Comparison of ENCODE assay signal across 8 cellular contexts in genomic region chr3:46978985-46979944, GRCh38. TPM values are rescaled to one million over a fixed set of nuclear protein-coding genes. Genes with fewer than 3 reads are reported as not detected.
A peak's percentile ranks its signal among the peaks of the same experiment; 100 is the strongest.
DNase-seq lines count a peak whose midpoint lies in the region; ATAC-seq and TF ChIP-seq lines count a peak whose summit lies in the region.

TSS of gene NBEAL2 (plus strand) at chr3:46979666. CDS start at chr3:46979862, 196 bp downstream.

- H3K79me2 ChIP-seq in PC-9 (ENCODE audit: low read depth), result peaks cover 36% of the 10 kb centered on the region

- WGBS in esophagus, 2 donors, result 0 to 1% methylated on average over 48 to 73 of the region's 73 CpGs

- peak within 1 kb of the TSS; percentile 95 for H2AFZ ChIP-seq in PC-9

- POLR2A ChIA-PET in PC-9 (lab: Charles Lee; ENCODE audit: unreplicated experiment), result interaction anchor here (0.5 to 0.8 kb wide), 5 partner anchors 32 to 315 kb away, joined by 3 to 7 read pairs (median 6); no protein-coding TSS in a partner anchor

- H3K27me3 ChIP-seq in PC-9 (ENCODE audit: insufficient read depth, low read depth) (no peaks in the 10 kb centered on the region), esophagus (ENCODE audit: control insufficient read depth in 1 of 2, insufficient read depth in 2 of 2, low read length in 2 of 2) (no peaks in the 10 kb centered on the region), muscle layer of colon (ENCODE audit: control insufficient read depth in 1 of 2, insufficient read depth in 2 of 2, low read length in 2 of 2) (no peaks in the 10 kb centered on the region)

- no peak for TF ChIP-seq CTCF in PC-9 (conservative IDR thresholded peaks at IDR 0.05)

- peaks cover 9% of the 10 kb centered on the region for H4K20me1 ChIP-seq in PC-9 (ENCODE audit: insufficient read depth)

- intact Hi-C loops in PC-9 (cut with micrococcal nuclease; ENCODE audit: unreplicated experiment), result loop anchor here (1.0 kb wide), 3 partner anchors 31 to 48 kb away; no protein-coding TSS in a partner anchor

- peaks cover 19% of the 10 kb centered on the region for H3F3A ChIP-seq in PC-9 (ENCODE audit: insufficient read depth, low read depth)

- no peak for TF ChIP-seq RAD21 in Ishikawa (IDR thresholded peaks at IDR 0.05; ENCODE audit: low read depth)

- BruUV-seq in PC-9 (replicated peaks; lab: Mats Ljungman, UMichigan), result TSS peak; percentile 23

- H3K9me2 ChIP-seq in PC-9 (ENCODE audit: insufficient read depth), result no peaks in the 10 kb centered on the region

- TF ChIP-seq EP300 in Ishikawa (IDR thresholded peaks at IDR 0.05; ENCODE audit: borderline replicate concordance), result no peak; the same call in 1 of the 2 replicates

- peak within 1 kb of the TSS; percentile 85 for H3K4me3 ChIP-seq in PC-9
- peak within 1 kb of the TSS; percentile 66 to 75 for H3K4me3 ChIP-seq in esophagus (ENCODE audit: low read depth in 1 of 2, low read length in 2 of 2)
- H3K4me3 ChIP-seq in muscle layer of colon (ENCODE audit: low read depth in 1 of 2, low read length in 2 of 2), result peak within 1 kb of the TSS; percentile 61 to 79

- H3K36me3 ChIP-seq in PC-9 (ENCODE audit: low read depth) (no peaks in the 10 kb centered on the region), esophagus (ENCODE audit: control insufficient read depth in 2 of 2, insufficient read depth in 2 of 2, low read length in 1 of 2) (peaks cover 0 to 1% of the 10 kb centered on the region in 2 donors), muscle layer of colon (ENCODE audit: insufficient read depth, low read length) (peaks cover 6% of the 10 kb centered on the region)

- peak; percentile 73 for ATAC-seq in GM21619 (IDR thresholded peaks at IDR 0.05; ENCODE audit: unreplicated experiment)

- H3K27ac ChIP-seq in PC-9, result no peak within 1 kb of the TSS
- peak within 1 kb of the TSS; percentile 96 to 98 for H3K27ac ChIP-seq in esophagus (ENCODE audit: low read depth in 2 of 2, low read length in 1 of 2)
- H3K27ac ChIP-seq in muscle layer of colon (ENCODE audit: low read depth, low read length), result peak within 1 kb of the TSS; percentile 86

- peak; percentile 91 for DNase-seq in DMS53 (lab: John Stamatoyannopoulos, UW)
- DNase-seq in PC-9, result peak; percentile 81 to 95
- DNase-seq in activated T-cell treated with anti-CD3 and anti-CD28 coated beads, Interleukin-2, amount 50 U/mL, for 1 hour, result peak; percentile 94
- peak; percentile 86 to 88 for DNase-seq in stimulated activated CD8-positive, alpha-beta memory T cell treated with anti-CD3 and anti-CD28 coated beads, Interleukin-7, amount 100 ng/mL, for 1 hour (ENCODE audit: low read depth in 2 of 2)

- H3K4me2 ChIP-seq in PC-9, result peak within 1 kb of the TSS; percentile 97

- H3K9me3 ChIP-seq in PC-9 (ENCODE audit: insufficient read depth, low read depth) (no peaks in the 10 kb centered on the region), esophagus (ENCODE audit: control insufficient read depth in 2 of 2, insufficient read depth in 1 of 2, low read depth in 1 of 2, low read length in 1 of 2) (no peaks in the 10 kb centered on the region), muscle layer of colon (ENCODE audit: low read length) (no peaks in the 10 kb centered on the region)

- CTCF ChIA-PET in PC-9 (lab: Charles Lee), result no interaction called here

- peaks cover 55% of the 10 kb centered on the region for H3K4me1 ChIP-seq in PC-9 (replicated peaks; ENCODE audit: insufficient read depth)
- peaks cover 3 to 26% of the 10 kb centered on the region in 2 donors for H3K4me1 ChIP-seq in esophagus (ENCODE audit: control insufficient read depth in 2 of 2, insufficient read depth in 2 of 2, low read length in 1 of 2)
- H3K4me1 ChIP-seq in muscle layer of colon (ENCODE audit: insufficient read depth, low read length), result peaks cover 35% of the 10 kb centered on the region

- peak within 1 kb of the TSS; percentile 75 for H3K9ac ChIP-seq in muscle layer of colon (ENCODE audit: low read length)

TF ChIP-seq in Ishikawa, 13 proteins besides CTCF, POLR2A, EP300 and RAD21:
- no peak for TF ChIP-seq CREB1 (IDR thresholded peaks at IDR 0.05; ENCODE audit: low read depth)
- no peak for TF ChIP-seq EGR1 (IDR thresholded peaks at IDR 0.05)
- no peak for TF ChIP-seq CEBPB (IDR thresholded peaks at IDR 0.05)
- 0 out of 2 replicates have a peak, but pooled peaks have one; percentile 21 for TF ChIP-seq TEAD4 (IDR thresholded peaks at IDR 0.05)
- peak; percentile 40; the same call in 1 of the 2 replicates for TF ChIP-seq YY1 (IDR thresholded peaks at IDR 0.05; ENCODE audit: low read depth)
- TF ChIP-seq TCF12 (IDR thresholded peaks at IDR 0.05; ENCODE audit: low read depth), result peak; percentile 21; the same call in 1 of the 2 replicates
- no peak for TF ChIP-seq NFIC (IDR thresholded peaks at IDR 0.05)
- TF ChIP-seq REST (IDR thresholded peaks at IDR 0.05; ENCODE audit: low read depth), result no peak
- no peak for TF ChIP-seq FOXM1 (IDR thresholded peaks at IDR 0.05; ENCODE audit: borderline replicate concordance, low read depth)
- TF ChIP-seq TAF1 (IDR thresholded peaks at IDR 0.05; ENCODE audit: low read depth), result peak; percentile 42; the same call in 1 of the 2 replicates
- TF ChIP-seq ZBTB7A (IDR thresholded peaks at IDR 0.05; ENCODE audit: low read depth), result peak; percentile 89; the same call in 1 of the 2 replicates
- no peak for TF ChIP-seq USF1 (IDR thresholded peaks at IDR 0.05)
- TF ChIP-seq MAX (IDR thresholded peaks at IDR 0.05), result peak; percentile 30

RNA-seq across cellular contexts. Expression of gene NBEAL2, which starts in this region (rescaled TPM):
- total RNA-seq in PC-9 (2021), result 69.7 and 81.0 TPM in 2 replicates
- polyA plus RNA-seq in esophagus, result 100 to 1,000 TPM; 173 to 211 TPM
